Comparison of ENCODE assay signal across 1 cellular context in the genomic region with DNA sequence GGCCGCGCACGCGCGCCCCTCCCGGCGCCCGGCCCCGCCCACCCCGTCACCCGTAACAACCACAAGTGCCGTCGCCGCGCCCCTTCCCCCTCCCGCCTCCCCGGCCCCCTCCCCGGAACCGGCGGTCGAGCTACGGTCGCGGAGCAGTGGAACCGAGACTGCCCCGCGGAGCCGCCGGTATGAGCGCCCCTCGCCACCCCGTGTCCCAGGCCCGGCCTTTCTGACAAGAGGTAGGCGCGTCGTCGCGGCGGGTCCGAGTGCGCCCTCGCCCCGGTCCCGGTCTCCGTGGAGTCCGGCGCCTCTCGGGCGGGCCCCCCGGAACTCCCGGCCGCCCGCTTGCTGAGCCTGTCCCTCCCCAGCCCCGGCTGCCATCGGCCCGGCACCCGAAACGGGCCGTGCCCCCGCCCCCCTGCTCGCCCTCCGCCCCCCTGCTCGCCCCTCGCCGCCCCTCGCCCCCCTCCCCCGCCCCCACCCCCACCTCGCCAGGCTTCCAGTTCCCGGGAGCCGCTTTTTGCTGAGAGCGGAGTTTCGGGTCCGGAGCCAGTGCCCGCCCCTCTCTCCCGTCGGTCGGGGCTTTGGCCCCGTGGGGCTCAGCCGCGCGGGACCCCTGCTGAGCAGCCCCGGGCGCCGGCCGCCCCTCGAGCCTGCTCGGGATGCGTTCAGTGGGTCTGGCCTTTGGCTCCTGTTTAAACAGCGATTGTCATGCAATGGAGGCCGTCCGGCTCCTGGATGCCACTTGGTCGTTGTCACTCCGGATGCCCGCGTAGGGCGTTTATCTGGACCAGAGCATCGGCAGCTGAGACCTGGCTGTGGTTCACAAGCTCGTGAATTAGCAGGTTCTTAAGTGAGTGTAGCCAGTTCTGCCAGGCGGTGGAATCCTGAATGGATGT.
TF ChIP-seq lines count a peak whose summit lies in the region.

A gene (plus strand): TSS at position 92 of the 890 bp plus-strand sequence. CDS start 2,628 bp downstream, outside the sequence.

TF ChIP-seq in HepG2, 621 proteins besides CTCF, POLR2A, EP300 and RAD21 (continued from another document and continues in another):
- TF ChIP-seq IKZF4 (CRISPR knock-in tag; IDR thresholded peaks at IDR 0.05; ENCODE audit: borderline replicate concordance, low read depth, not compliant biosample characterization): no peak
- peak; percentile 65 for TF ChIP-seq YY1 (IDR thresholded peaks at IDR 0.05; ENCODE audit: insufficient read depth, insufficient replicate concordance, low read depth, low read length)
- no peak for TF ChIP-seq CENPT (CRISPR knock-in tag; IDR thresholded peaks at IDR 0.05; ENCODE audit: low read depth)
- TF ChIP-seq SMAD3 (CRISPR knock-in tag; IDR thresholded peaks at IDR 0.05): no peak
- no peak for TF ChIP-seq KAT8 (CRISPR knock-in tag; IDR thresholded peaks at IDR 0.05)
- TF ChIP-seq, protein P1, sequence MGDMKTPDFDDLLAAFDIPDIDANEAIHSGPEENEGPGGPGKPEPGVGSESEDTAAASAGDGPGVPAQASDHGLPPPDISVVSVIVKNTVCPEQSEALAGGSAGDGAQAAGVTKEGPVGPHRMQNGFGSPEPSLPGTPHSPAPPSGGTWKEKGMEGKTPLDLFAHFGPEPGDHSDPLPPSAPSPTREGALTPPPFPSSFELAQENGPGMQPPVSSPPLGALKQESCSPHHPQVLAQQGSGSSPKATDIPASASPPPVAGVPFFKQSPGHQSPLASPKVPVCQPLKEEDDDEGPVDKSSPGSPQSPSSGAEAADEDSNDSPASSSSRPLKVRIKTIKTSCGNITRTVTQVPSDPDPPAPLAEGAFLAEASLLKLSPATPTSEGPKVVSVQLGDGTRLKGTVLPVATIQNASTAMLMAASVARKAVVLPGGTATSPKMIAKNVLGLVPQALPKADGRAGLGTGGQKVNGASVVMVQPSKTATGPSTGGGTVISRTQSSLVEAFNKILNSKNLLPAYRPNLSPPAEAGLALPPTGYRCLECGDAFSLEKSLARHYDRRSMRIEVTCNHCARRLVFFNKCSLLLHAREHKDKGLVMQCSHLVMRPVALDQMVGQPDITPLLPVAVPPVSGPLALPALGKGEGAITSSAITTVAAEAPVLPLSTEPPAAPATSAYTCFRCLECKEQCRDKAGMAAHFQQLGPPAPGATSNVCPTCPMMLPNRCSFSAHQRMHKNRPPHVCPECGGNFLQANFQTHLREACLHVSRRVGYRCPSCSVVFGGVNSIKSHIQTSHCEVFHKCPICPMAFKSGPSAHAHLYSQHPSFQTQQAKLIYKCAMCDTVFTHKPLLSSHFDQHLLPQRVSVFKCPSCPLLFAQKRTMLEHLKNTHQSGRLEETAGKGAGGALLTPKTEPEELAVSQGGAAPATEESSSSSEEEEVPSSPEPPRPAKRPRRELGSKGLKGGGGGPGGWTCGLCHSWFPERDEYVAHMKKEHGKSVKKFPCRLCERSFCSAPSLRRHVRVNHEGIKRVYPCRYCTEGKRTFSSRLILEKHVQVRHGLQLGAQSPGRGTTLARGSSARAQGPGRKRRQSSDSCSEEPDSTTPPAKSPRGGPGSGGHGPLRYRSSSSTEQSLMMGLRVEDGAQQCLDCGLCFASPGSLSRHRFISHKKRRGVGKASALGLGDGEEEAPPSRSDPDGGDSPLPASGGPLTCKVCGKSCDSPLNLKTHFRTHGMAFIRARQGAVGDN (CRISPR knock-in tag; IDR thresholded peaks at IDR 0.05): peak; percentile 77
- TF ChIP-seq RORA (CRISPR knock-in tag; IDR thresholded peaks at IDR 0.05): no peak
- TF ChIP-seq, protein P2, sequence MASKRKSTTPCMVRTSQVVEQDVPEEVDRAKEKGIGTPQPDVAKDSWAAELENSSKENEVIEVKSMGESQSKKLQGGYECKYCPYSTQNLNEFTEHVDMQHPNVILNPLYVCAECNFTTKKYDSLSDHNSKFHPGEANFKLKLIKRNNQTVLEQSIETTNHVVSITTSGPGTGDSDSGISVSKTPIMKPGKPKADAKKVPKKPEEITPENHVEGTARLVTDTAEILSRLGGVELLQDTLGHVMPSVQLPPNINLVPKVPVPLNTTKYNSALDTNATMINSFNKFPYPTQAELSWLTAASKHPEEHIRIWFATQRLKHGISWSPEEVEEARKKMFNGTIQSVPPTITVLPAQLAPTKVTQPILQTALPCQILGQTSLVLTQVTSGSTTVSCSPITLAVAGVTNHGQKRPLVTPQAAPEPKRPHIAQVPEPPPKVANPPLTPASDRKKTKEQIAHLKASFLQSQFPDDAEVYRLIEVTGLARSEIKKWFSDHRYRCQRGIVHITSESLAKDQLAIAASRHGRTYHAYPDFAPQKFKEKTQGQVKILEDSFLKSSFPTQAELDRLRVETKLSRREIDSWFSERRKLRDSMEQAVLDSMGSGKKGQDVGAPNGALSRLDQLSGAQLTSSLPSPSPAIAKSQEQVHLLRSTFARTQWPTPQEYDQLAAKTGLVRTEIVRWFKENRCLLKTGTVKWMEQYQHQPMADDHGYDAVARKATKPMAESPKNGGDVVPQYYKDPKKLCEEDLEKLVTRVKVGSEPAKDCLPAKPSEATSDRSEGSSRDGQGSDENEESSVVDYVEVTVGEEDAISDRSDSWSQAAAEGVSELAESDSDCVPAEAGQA (IDR thresholded peaks at IDR 0.05; ENCODE audit: low read depth): no peak
- TF ChIP-seq, protein P2 (CRISPR knock-in tag; IDR thresholded peaks at IDR 0.05; ENCODE audit: borderline replicate concordance): no peak
- TF ChIP-seq PHF20 (CRISPR knock-in tag; IDR thresholded peaks at IDR 0.05): no peak
- TF ChIP-seq ARID2 (CRISPR knock-in tag; IDR thresholded peaks at IDR 0.05; ENCODE audit: borderline replicate concordance): 0 out of 2 replicates have a peak, but pooled peaks have one; percentile 19
- no peak for TF ChIP-seq PRPF4 (IDR thresholded peaks at IDR 0.05; ENCODE audit: low read depth, low read length, poor library complexity, severe bottlenecking)
- 0 out of 2 replicates have a peak, but pooled peaks have one; percentile 2 for TF ChIP-seq HOXD1 (CRISPR knock-in tag; IDR thresholded peaks at IDR 0.05)
- TF ChIP-seq ZNF264 (CRISPR knock-in tag; IDR thresholded peaks at IDR 0.05): no peak
- TF ChIP-seq, protein P3, sequence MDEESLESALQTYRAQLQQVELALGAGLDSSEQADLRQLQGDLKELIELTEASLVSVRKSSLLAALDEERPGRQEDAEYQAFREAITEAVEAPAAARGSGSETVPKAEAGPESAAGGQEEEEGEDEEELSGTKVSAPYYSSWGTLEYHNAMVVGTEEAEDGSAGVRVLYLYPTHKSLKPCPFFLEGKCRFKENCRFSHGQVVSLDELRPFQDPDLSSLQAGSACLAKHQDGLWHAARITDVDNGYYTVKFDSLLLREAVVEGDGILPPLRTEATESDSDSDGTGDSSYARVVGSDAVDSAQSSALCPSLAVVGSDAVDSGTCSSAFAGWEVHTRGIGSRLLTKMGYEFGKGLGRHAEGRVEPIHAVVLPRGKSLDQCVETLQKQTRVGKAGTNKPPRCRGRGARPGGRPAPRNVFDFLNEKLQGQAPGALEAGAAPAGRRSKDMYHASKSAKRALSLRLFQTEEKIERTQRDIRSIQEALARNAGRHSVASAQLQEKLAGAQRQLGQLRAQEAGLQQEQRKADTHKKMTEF (CRISPR knock-in tag; IDR thresholded peaks at IDR 0.05): no peak
- no peak for TF ChIP-seq ZFP62 (CRISPR knock-in tag; IDR thresholded peaks at IDR 0.05)
- TF ChIP-seq ZNF703 (CRISPR knock-in tag; IDR thresholded peaks at IDR 0.05; ENCODE audit: borderline replicate concordance): no peak
- TF ChIP-seq ZBTB3 (CRISPR knock-in tag; IDR thresholded peaks at IDR 0.05; ENCODE audit: borderline replicate concordance, low read depth): no peak
- TF ChIP-seq ZNF253 (CRISPR knock-in tag; IDR thresholded peaks at IDR 0.05; ENCODE audit: borderline replicate concordance): no peak
- TF ChIP-seq CCDC6 (CRISPR knock-in tag; IDR thresholded peaks at IDR 0.05): 0 out of 2 replicates have a peak, but pooled peaks have one; percentile 59
- no peak for TF ChIP-seq ZNF121 (CRISPR knock-in tag; IDR thresholded peaks at IDR 0.05)
- TF ChIP-seq ZNF598 (CRISPR knock-in tag; IDR thresholded peaks at IDR 0.05; ENCODE audit: borderline replicate concordance): 0 out of 2 replicates have a peak, but pooled peaks have one; percentile 56
- TF ChIP-seq, protein P4, sequence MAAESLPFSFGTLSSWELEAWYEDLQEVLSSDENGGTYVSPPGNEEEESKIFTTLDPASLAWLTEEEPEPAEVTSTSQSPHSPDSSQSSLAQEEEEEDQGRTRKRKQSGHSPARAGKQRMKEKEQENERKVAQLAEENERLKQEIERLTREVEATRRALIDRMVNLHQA (CRISPR knock-in tag; IDR thresholded peaks at IDR 0.05): no peak
- TF ChIP-seq, protein P5, sequence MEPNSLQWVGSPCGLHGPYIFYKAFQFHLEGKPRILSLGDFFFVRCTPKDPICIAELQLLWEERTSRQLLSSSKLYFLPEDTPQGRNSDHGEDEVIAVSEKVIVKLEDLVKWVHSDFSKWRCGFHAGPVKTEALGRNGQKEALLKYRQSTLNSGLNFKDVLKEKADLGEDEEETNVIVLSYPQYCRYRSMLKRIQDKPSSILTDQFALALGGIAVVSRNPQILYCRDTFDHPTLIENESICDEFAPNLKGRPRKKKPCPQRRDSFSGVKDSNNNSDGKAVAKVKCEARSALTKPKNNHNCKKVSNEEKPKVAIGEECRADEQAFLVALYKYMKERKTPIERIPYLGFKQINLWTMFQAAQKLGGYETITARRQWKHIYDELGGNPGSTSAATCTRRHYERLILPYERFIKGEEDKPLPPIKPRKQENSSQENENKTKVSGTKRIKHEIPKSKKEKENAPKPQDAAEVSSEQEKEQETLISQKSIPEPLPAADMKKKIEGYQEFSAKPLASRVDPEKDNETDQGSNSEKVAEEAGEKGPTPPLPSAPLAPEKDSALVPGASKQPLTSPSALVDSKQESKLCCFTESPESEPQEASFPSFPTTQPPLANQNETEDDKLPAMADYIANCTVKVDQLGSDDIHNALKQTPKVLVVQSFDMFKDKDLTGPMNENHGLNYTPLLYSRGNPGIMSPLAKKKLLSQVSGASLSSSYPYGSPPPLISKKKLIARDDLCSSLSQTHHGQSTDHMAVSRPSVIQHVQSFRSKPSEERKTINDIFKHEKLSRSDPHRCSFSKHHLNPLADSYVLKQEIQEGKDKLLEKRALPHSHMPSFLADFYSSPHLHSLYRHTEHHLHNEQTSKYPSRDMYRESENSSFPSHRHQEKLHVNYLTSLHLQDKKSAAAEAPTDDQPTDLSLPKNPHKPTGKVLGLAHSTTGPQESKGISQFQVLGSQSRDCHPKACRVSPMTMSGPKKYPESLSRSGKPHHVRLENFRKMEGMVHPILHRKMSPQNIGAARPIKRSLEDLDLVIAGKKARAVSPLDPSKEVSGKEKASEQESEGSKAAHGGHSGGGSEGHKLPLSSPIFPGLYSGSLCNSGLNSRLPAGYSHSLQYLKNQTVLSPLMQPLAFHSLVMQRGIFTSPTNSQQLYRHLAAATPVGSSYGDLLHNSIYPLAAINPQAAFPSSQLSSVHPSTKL (CRISPR knock-in tag; IDR thresholded peaks at IDR 0.05): peak; percentile 17; the same call in 1 of the 2 replicates
- TF ChIP-seq FOXA1 (IDR thresholded peaks at IDR 0.05): no peak
- TF ChIP-seq FOXA1 (CRISPR knock-in tag; IDR thresholded peaks at IDR 0.05): peak; percentile 45; the same call in 1 of the 2 replicates
- no peak for TF ChIP-seq THAP11 (CRISPR knock-in tag; IDR thresholded peaks at IDR 0.05)
- TF ChIP-seq, protein P6, sequence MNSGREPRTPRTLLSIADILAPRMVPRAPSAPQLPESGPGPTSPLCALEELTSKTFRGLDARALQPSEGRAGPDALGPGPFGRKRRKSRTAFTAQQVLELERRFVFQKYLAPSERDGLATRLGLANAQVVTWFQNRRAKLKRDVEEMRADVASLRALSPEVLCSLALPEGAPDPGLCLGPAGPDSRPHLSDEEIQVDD (CRISPR knock-in tag; IDR thresholded peaks at IDR 0.05; ENCODE audit: borderline replicate concordance): no peak
- TF ChIP-seq, protein P7, sequence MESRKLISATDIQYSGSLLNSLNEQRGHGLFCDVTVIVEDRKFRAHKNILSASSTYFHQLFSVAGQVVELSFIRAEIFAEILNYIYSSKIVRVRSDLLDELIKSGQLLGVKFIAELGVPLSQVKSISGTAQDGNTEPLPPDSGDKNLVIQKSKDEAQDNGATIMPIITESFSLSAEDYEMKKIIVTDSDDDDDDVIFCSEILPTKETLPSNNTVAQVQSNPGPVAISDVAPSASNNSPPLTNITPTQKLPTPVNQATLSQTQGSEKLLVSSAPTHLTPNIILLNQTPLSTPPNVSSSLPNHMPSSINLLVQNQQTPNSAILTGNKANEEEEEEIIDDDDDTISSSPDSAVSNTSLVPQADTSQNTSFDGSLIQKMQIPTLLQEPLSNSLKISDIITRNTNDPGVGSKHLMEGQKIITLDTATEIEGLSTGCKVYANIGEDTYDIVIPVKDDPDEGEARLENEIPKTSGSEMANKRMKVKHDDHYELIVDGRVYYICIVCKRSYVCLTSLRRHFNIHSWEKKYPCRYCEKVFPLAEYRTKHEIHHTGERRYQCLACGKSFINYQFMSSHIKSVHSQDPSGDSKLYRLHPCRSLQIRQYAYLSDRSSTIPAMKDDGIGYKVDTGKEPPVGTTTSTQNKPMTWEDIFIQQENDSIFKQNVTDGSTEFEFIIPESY (CRISPR knock-in tag; IDR thresholded peaks at IDR 0.05): no peak
- TF ChIP-seq CAMTA2 (CRISPR knock-in tag; IDR thresholded peaks at IDR 0.05; ENCODE audit: borderline replicate concordance): no peak
- no peak for TF ChIP-seq NRL (CRISPR knock-in tag; IDR thresholded peaks at IDR 0.05; ENCODE audit: borderline replicate concordance)
- TF ChIP-seq SNAI1 (CRISPR knock-in tag; IDR thresholded peaks at IDR 0.05; ENCODE audit: borderline replicate concordance): 0 out of 2 replicates have a peak, but pooled peaks have one; percentile 38
- no peak for TF ChIP-seq ZNF24 (IDR thresholded peaks at IDR 0.05)
- no peak for TF ChIP-seq KMT2A (CRISPR knock-in tag; IDR thresholded peaks at IDR 0.05)
- TF ChIP-seq, protein P8, sequence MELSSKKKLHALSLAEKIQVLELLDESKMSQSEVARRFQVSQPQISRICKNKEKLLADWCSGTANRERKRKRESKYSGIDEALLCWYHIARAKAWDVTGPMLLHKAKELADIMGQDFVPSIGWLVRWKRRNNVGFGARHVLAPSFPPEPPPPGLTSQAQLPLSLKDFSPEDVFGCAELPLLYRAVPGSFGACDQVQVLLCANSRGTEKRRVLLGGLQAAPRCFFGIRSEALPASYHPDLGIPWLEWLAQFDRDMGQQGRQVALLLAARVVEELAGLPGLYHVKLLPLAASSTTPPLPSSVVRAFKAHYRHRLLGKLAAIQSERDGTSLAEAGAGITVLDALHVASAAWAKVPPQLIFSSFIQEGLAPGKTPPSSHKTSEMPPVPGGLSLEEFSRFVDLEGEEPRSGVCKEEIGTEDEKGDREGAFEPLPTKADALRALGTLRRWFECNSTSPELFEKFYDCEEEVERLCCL (CRISPR knock-in tag; IDR thresholded peaks at IDR 0.05; ENCODE audit: borderline replicate concordance): no peak
- no peak for TF ChIP-seq ZNF564 (CRISPR knock-in tag; IDR thresholded peaks at IDR 0.05)
- no peak for TF ChIP-seq MAFK (conservative IDR thresholded peaks at IDR 0.05 in 1 of 2, IDR thresholded peaks at IDR 0.05 in 1 of 2; ENCODE audit: low read length in 2 of 2)
